In the genomic region with DNA sequence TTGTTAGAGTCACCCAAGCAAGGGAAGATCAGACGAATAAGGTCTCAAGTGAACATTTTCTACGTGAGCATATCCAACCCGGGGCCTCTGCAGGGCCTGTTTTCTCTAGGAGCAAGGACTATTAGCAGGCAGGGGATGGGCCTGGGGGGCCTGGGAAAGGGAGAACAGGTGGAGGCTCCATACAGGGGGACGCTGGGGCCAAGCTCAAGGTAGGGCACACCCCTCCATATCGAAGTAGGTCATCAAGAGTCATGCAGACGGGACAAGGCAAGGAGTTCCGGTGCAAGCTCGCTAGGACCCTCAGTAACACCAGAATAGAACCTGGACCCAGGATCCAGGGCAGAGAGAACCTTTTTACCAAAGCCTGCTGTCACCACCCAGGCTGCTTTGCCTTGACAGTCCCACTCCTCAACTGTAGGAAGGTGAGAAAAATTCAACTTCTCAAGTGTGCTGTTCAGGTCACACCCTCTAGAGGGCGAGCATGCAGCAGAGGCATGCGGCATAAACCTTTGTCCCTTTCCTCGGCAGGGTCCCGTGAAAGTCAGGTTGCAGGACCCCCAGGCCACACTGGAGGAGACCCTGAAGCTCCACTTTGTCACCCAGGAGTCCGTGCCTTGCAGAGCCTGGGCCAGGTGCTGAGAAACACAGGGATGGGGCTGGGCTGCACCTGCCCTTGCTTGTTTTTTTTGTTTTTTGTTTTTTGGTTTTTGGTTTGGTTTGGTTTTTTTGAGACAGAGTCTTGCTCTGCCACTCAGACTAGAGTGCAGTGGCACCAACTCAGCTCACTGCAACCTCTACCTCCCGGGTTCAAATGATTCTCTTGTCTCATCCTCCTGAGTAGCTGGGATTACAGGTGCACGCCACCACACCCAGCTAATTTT, we compare ENCODE assay signal across 8 cellular contexts. TPM values are rescaled to one million over a fixed set of nuclear protein-coding genes. Genes with fewer than 3 reads are reported as not detected.
A peak's percentile ranks its signal among the peaks of the same experiment; 100 is the strongest.
DNase-seq lines count a peak whose midpoint lies in the region; ATAC-seq lines count a peak whose summit lies in the region.

No MANE protein-coding gene starts in this region.

- no peak overlapping the region for H3K18ac ChIP-seq in neuronal stem cell (ENCODE audit: low read length)

- no peaks in the 10 kb centered on the region for H3K79me1 ChIP-seq in neuronal stem cell (ENCODE audit: low read depth, low read length)

- no peaks in the 10 kb centered on the region for H3K27me3 ChIP-seq in effector memory CD4-positive, alpha-beta T cell (replicated peaks; ENCODE audit: control insufficient read depth, insufficient read depth, low read length, poor library complexity, severe bottlenecking)
- H3K27me3 ChIP-seq in neuronal stem cell (ENCODE audit: control insufficient read depth in 3 of 3, insufficient read depth in 3 of 3, low read depth in 1 of 3, low read length in 3 of 3): peaks cover 0 to 20% (median 0%) of the 10 kb centered on the region in 3 experiments

- no peak overlapping the region for H2BK12ac ChIP-seq in neuronal stem cell (ENCODE audit: low read length)

- no CpG with 5 or more reads among the region's 15 CpGs for WGBS in neuronal stem cell (ENCODE audit: extremely low coverage in 2 of 2, insufficient read length in 2 of 2, insufficient replicate concordance in 1 of 2), 2 donors

- no peaks in the 10 kb centered on the region for H3K36me3 ChIP-seq in effector memory CD4-positive, alpha-beta T cell (ENCODE audit: control insufficient read depth, insufficient read depth, low read length)
- H3K36me3 ChIP-seq in neuronal stem cell (replicated peaks in 1 of 2; ENCODE audit: control insufficient read depth in 2 of 2, insufficient read depth in 2 of 2, low read length in 2 of 2): no peaks in the 10 kb centered on the region

- H2BK5ac ChIP-seq in neuronal stem cell (ENCODE audit: low read length): peak overlapping the region; percentile 6

- H3K23ac ChIP-seq in neuronal stem cell (ENCODE audit: low read depth, low read length, poor library complexity): no peak overlapping the region

- in situ Hi-C loops in KBM-7 (cut with MboI; ENCODE audit: low pct_unique_long_range_greater_than_20kb, low sequenced_read_pairs): no loop called here

- CTCF ChIA-PET in activated CD4-positive, alpha-beta T cell treated with anti-CD3 and anti-CD28 coated beads for 36 hours (lab: Charles Lee): interaction anchor here (0.6 to 1.9 kb wide), 14 partner anchors 8 to 337 kb away, joined by 3 to 16 read pairs (median 4); partner anchors contain the start of gene APOBEC3B

- no peak overlapping the region for H3K9ac ChIP-seq in neuronal stem cell (ENCODE audit: low read depth, low read length, poor library complexity)

- POLR2A ChIA-PET in activated CD4-positive, alpha-beta T cell treated with anti-CD3 and anti-CD28 coated beads for 36 hours (lab: Charles Lee): no interaction called here

- ATAC-seq in activated CD4-positive, alpha-beta T cell treated with anti-CD3 and anti-CD28 coated beads for 36 hours: peak; percentile 94

- H4K91ac ChIP-seq in neuronal stem cell (ENCODE audit: low read depth, low read length, poor library complexity): no peak overlapping the region

- H3K4me3 Mint-ChIP-seq in activated CD4-positive, alpha-beta T cell treated with anti-CD3 and anti-CD28 coated beads for 36 hours: no peak overlapping the region

- peak; percentile 61 for DNase-seq in D341Med (ENCODE audit: low spot score)
- DNase-seq in KBM-7: peak; percentile 48
- DNase-seq in activated CD4-positive, alpha-beta T cell treated with anti-CD3 and anti-CD28 coated beads for 36 hours: peak; percentile 75
- peak in 2 of 3 donors; percentile 13 to 16 for DNase-seq in effector memory CD4-positive, alpha-beta T cell
- peak; percentile 52 for DNase-seq in neuronal stem cell (ENCODE audit: low spot score)
- no peak for DNase-seq in T1000 (lab: John Stamatoyannopoulos, UW)
- DNase-seq in NCI-H2107 treated with DMSO at 0.1 percent for 48 hours (lab: John Stamatoyannopoulos, UW; ENCODE audit: unreplicated experiment): no peak
- DNase-seq in NCI-H1092 treated with DMSO at 0.1 percent for 48 hours (lab: John Stamatoyannopoulos, UW): no peak

- no peaks in the 10 kb centered on the region for H3K36me3 Mint-ChIP-seq in activated CD4-positive, alpha-beta T cell treated with anti-CD3 and anti-CD28 coated beads for 36 hours (ENCODE audit: low read depth)

- H4K8ac ChIP-seq in neuronal stem cell (ENCODE audit: low read depth, low read length): no peak overlapping the region

- peaks cover 3% of the 10 kb centered on the region for H3K9me3 Mint-ChIP-seq in activated CD4-positive, alpha-beta T cell treated with anti-CD3 and anti-CD28 coated beads for 36 hours (ENCODE audit: low read depth)

- H3K4me2 ChIP-seq in neuronal stem cell (ENCODE audit: insufficient read depth, low read length, poor library complexity, severe bottlenecking): no peak overlapping the region

- H3K4me1 ChIP-seq in effector memory CD4-positive, alpha-beta T cell (ENCODE audit: control insufficient read depth, insufficient read depth, low read length, poor library complexity, severe bottlenecking): peaks cover 5% of the 10 kb centered on the region
- no peaks in the 10 kb centered on the region for H3K4me1 ChIP-seq in neuronal stem cell (ENCODE audit: control insufficient read depth in 2 of 2, insufficient read depth in 1 of 2, low read depth in 1 of 2, low read length in 2 of 2)

- H3K4me3 ChIP-seq in effector memory CD4-positive, alpha-beta T cell (ENCODE audit: insufficient read depth, low read depth, low read length, poor library complexity, severe bottlenecking): no peak overlapping the region
- no peak overlapping the region for H3K4me3 ChIP-seq in neuronal stem cell (ENCODE audit: low read length in 2 of 2)

- no peak overlapping the region for H2BK120ac ChIP-seq in neuronal stem cell (ENCODE audit: low read depth, low read length)

- no peaks in the 10 kb centered on the region for H3K9me3 ChIP-seq in effector memory CD4-positive, alpha-beta T cell (ENCODE audit: control insufficient read depth, low read length)
- H3K9me3 ChIP-seq in neuronal stem cell (replicated peaks in 1 of 2; ENCODE audit: control insufficient read depth in 2 of 2, insufficient read depth in 1 of 2, low read depth in 1 of 2, low read length in 2 of 2): peaks cover 4 to 6% of the 10 kb centered on the region in 2 donors

- no peak overlapping the region for H3K4ac ChIP-seq in neuronal stem cell (ENCODE audit: low read length)

- H3K27me3 Mint-ChIP-seq in activated CD4-positive, alpha-beta T cell treated with anti-CD3 and anti-CD28 coated beads for 36 hours: peaks cover 10% of the 10 kb centered on the region

- peaks cover 3% of the 10 kb centered on the region for H3K4me1 Mint-ChIP-seq in activated CD4-positive, alpha-beta T cell treated with anti-CD3 and anti-CD28 coated beads for 36 hours

- H3K27ac Mint-ChIP-seq in activated CD4-positive, alpha-beta T cell treated with anti-CD3 and anti-CD28 coated beads for 36 hours: no peak overlapping the region

- peak overlapping the region; percentile 20 for H2AK5ac ChIP-seq in neuronal stem cell (ENCODE audit: low read depth, low read length)

- intact Hi-C loops in activated CD4-positive, alpha-beta T cell treated with anti-CD3 and anti-CD28 coated beads for 36 hours (cut with DNase I, micrococcal nuclease): loop anchor here (1.0 kb wide), 2 partner anchors 30 to 103 kb away; no protein-coding TSS in a partner anchor

- peak overlapping the region; percentile 75 for H2BK15ac ChIP-seq in neuronal stem cell (ENCODE audit: low read length)

- H2AFZ ChIP-seq in neuronal stem cell (ENCODE audit: low read length): peak overlapping the region; percentile 57

- H3K14ac ChIP-seq in neuronal stem cell (ENCODE audit: low read length): no peak overlapping the region

- H3K27ac ChIP-seq in effector memory CD4-positive, alpha-beta T cell (ENCODE audit: insufficient read depth, low read length, poor library complexity, severe bottlenecking): no peak overlapping the region
- no peak overlapping the region for H3K27ac ChIP-seq in neuronal stem cell (replicated peaks; ENCODE audit: low read length)

RNA-seq across cellular contexts. Expression of gene APOBEC3B, which starts 8.6 kb away (rescaled TPM):
- 1 to 10 TPM; 8.0 to 8.5 TPM for total RNA-seq in activated CD4-positive, alpha-beta T cell treated with anti-CD3 and anti-CD28 coated beads for 36 hours
- 2.9 TPM for polyA plus RNA-seq in neuronal stem cell (2013, experiment 1 of 2)
- 2.8 TPM for polyA plus RNA-seq in neuronal stem cell (2013, experiment 2 of 2)

RNA-seq across cellular contexts. Expression of gene APOBEC3A, which starts 16.1 kb away (rescaled TPM):
- not detected for total RNA-seq in activated CD4-positive, alpha-beta T cell treated with anti-CD3 and anti-CD28 coated beads for 36 hours
- polyA plus RNA-seq in neuronal stem cell (2013, experiment 1 of 2): not detected
- not detected for polyA plus RNA-seq in neuronal stem cell (2013, experiment 2 of 2)

RNA-seq across cellular contexts. Expression of gene APOBEC3C, which starts 40.5 kb away (rescaled TPM):
- 10 to 100 TPM; 75.3 to 98.5 TPM for total RNA-seq in activated CD4-positive, alpha-beta T cell treated with anti-CD3 and anti-CD28 coated beads for 36 hours
- 18.7 TPM for polyA plus RNA-seq in neuronal stem cell (2013, experiment 1 of 2)
- polyA plus RNA-seq in neuronal stem cell (2013, experiment 2 of 2): 20.6 TPM

RNA-seq across cellular contexts. Expression of gene APOBEC3D, which starts 47.4 kb away (rescaled TPM):
- total RNA-seq in activated CD4-positive, alpha-beta T cell treated with anti-CD3 and anti-CD28 coated beads for 36 hours: 10 to 100 TPM; 27.0 to 28.2 TPM
- polyA plus RNA-seq in neuronal stem cell (2013, experiment 1 of 2): 1.2 TPM
- 1.2 TPM for polyA plus RNA-seq in neuronal stem cell (2013, experiment 2 of 2)

Comparison
In these comparisons a context has a peak if more than half of its experiments do, and no peak if none do; other contexts are left out.
1. DNase-seq: peak in D341Med (single experiment), KBM-7 (single experiment), activated CD4-positive, alpha-beta T cell treated with anti-CD3 and anti-CD28 coated beads for 36 hours (single experiment), effector memory CD4-positive, alpha-beta T cell (2 of 3) and neuronal stem cell (single experiment); none in T1000 (single experiment), NCI-H2107 treated with DMSO at 0.1 percent for 48 hours (single experiment) and NCI-H1092 treated with DMSO at 0.1 percent for 48 hours (single experiment).